In the genomic region with DNA sequence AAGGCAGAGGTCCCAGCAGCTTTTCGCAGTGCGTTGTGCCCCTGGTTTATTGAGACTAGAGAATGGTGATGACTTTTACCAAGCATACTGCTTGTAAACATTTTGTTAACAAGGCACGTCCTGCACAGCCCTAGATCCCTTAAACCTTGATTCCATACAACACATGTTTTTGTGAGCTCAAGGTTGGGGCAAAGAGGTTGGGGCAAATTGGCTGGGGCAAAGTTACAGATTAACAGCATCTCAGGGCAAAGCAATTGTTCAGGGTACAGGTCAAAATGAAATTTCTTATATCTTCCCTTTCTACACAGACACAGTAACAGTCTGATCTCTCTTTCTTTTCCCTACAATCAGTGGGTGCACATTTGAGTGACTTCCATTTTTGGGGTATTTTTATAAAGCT, we compare ENCODE assay signal across 4 cellular contexts. TPM values are rescaled to one million over a fixed set of nuclear protein-coding genes. Genes with fewer than 3 reads are reported as not detected.
"Had no signal": no experiment of that assay in that cellular context is flagged by ENCODE, and none has a peak within 500 bp of the region (broad histone marks: within the 10 kb centered on the region; RNA-seq: fewer than 3 reads in every experiment).

No MANE protein-coding gene starts in this region.

RNA-seq across cellular contexts. Expression of a gene that starts 5.0 kb away (rescaled TPM):
- total RNA-seq: dermis blood vessel endothelial cell, endothelial cell of umbilical vein, fibroblast of villous mesenchyme, lung microvascular endothelial cell had no signal
